ENCODE assay signal across 1 cellular context in the genomic region with DNA sequence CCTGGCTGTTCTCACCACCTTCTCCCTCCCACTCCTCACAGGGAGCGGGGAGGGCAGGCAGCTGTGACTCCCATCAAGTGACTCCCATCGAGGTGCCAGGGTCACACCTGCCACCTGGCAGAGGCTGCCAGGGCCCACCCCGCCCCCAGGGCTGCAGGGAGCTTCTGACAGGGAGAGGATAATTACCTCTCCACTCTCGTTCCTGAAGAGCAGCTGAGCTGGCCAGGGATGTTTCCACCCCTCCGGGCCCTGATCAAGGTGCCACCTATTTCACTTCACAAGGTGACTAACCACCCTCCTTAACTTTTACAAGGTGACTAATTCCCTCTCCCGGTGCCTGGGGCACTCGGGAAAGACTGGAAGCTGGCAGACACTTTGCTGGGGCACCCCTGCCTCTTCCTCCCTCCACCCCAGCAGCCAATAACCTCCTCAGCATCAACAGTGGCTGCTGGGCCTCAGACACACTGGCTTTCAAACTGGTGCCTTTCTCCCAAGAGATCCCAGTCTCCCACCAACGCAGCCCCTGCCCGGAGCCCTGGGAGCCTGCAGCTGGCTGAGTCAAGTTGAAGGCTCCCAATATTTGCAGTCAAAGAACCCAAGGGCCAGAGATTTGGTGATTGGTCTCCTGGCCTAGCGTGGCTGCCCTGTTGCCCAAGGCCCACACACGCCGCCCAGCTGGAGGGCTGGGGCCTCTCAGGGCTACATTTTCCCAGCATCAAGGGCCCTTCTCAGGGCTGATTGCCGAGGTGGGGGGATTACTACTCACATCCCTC.
TF ChIP-seq lines count a peak whose summit lies in the region.

No MANE protein-coding gene starts in this region.

TF ChIP-seq in HCT116, 20 proteins besides CTCF, POLR2A, EP300 and RAD21 (continued from another document):
- no peak for TF ChIP-seq ZBTB33 (IDR thresholded peaks at IDR 0.05; ENCODE audit: extremely low read depth, insufficient replicate concordance, low read length)
- peak; percentile 96 for TF ChIP-seq FOSL1 (IDR thresholded peaks at IDR 0.05; ENCODE audit: low read depth)
- TF ChIP-seq EZH2phosphoT487 (IDR thresholded peaks at IDR 0.05; ENCODE audit: borderline replicate concordance) = no peak
- TF ChIP-seq ELF1 (IDR thresholded peaks at IDR 0.05; ENCODE audit: borderline replicate concordance, low read depth) = no peak
- no peak for TF ChIP-seq ZNF274 (IDR thresholded peaks at IDR 0.05; ENCODE audit: low read depth, low read length)
- peak; percentile 90 for TF ChIP-seq TCF7L2 (IDR thresholded peaks at IDR 0.05; ENCODE audit: borderline replicate concordance, extremely low read depth, insufficient read depth, insufficient read length)
- peak; percentile 89 for TF ChIP-seq SIN3A (IDR thresholded peaks at IDR 0.05; ENCODE audit: low read depth)
- TF ChIP-seq YY1 (IDR thresholded peaks at IDR 0.05; ENCODE audit: extremely low read depth, insufficient replicate concordance, low read depth, low read length) = no peak
